ENCODE assay signal across 29 cellular contexts in genomic region chr10:44971935-44972792, GRCh38. TPM values are rescaled to one million over a fixed set of nuclear protein-coding genes. Genes with fewer than 3 reads are reported as not detected.
A peak's percentile ranks its signal among the peaks of the same experiment; 100 is the strongest.
DNase-seq lines count a peak whose midpoint lies in the region; ATAC-seq and TF ChIP-seq lines count a peak whose summit lies in the region.
"Had no signal": no experiment of that assay in that cellular context is flagged by ENCODE, and none has a peak within 500 bp of the region (broad histone marks: within the 10 kb centered on the region; RNA-seq: fewer than 3 reads in every experiment).

No MANE protein-coding gene starts in this region.

- H3K4me1 ChIP-seq in BLaER1, result peaks cover 76% of the 10 kb centered on the region
- H3K4me1 ChIP-seq in H9 (ENCODE audit: insufficient read depth, low read length), result peaks cover 10% of the 10 kb centered on the region
- peaks cover 0 to 77% (median 28%) of the 10 kb centered on the region in 3 donors for H3K4me1 ChIP-seq in gastroesophageal sphincter
- peaks cover 0 to 48% (median 41%) of the 10 kb centered on the region in 4 donors for H3K4me1 ChIP-seq in sigmoid colon

- no peak overlapping the region for H3K56ac ChIP-seq in H9 (ENCODE audit: insufficient read length, low read depth, low read length)

- DNase-seq in H9, result no peak
- peak; percentile 66 for DNase-seq in sigmoid colon
- DNase-seq in NCI-H510A treated with DMSO at 0.1 percent for 48 hours (lab: John Stamatoyannopoulos, UW), result no peak
- DNase-seq: activated CD4-positive, alpha-beta T cell treated with anti-CD3 and anti-CD28 coated beads, Interleukin-2, amount 50 U/mL, for 48 hours; activated CD4-positive, CD25-positive, alpha-beta regulatory T cell; activated naive CD4-positive, alpha-beta T cell treated with anti-CD3 and anti-CD28 coated beads, Interleukin-2, amount 10 ng/mL, durations not matched to agents 7 days and 5 days; brain microvascular endothelial cell; C1 segment of cervical spinal cord; Caco-2; effector memory CD4-positive, alpha-beta T cell; foreskin fibroblast; GF-D8; naive thymus-derived CD4-positive, alpha-beta T cell; NCI-H1092 treated with DMSO at 0.1 percent for 48 hours; NCI-H187 treated with DMSO at 0.1 percent for 48 hours; nucleus accumbens; SJCRH30; small intestine; stimulated activated CD4-positive, alpha-beta T cell treated with anti-CD3 and anti-CD28 coated beads, Interleukin-1b, Interleukin-23, amount 100 ng/mL, for 48 hours; stimulated activated CD8-positive, alpha-beta memory T cell treated with anti-CD3 and anti-CD28 coated beads, Interleukin-4, amount 100 ng/mL, for 48 hours; T-helper 1 cell had no signal

- H3K9me3 ChIP-seq in BLaER1 (no peaks in the 10 kb centered on the region), H9 (ENCODE audit: control insufficient read depth, low read depth, low read length) (no peaks in the 10 kb centered on the region), gastroesophageal sphincter (no peaks in the 10 kb centered on the region), sigmoid colon (no peaks in the 10 kb centered on the region)
- H3K9me3 ChIP-seq: Caco-2, Peyer's patch, SJCRH30 had no signal

- TF ChIP-seq POLR2A in gastroesophageal sphincter (IDR thresholded peaks at IDR 0.05) (peak in 1 of 2 donors; percentile 20), sigmoid colon (IDR thresholded peaks at IDR 0.05) (no peak)

- ATAC-seq in gastroesophageal sphincter, result no peak
- no peak for ATAC-seq in GM18511 (IDR thresholded peaks at IDR 0.05; ENCODE audit: unreplicated experiment)
- ATAC-seq in HG03432 (IDR thresholded peaks at IDR 0.05; ENCODE audit: unreplicated experiment), result no peak
- ATAC-seq: left colon; naive thymus-derived CD4-positive, alpha-beta T cell had no signal

- TF ChIP-seq CTCF in H9 (conservative IDR thresholded peaks at IDR 0.05), result no peak
- no peak for TF ChIP-seq CTCF in gastroesophageal sphincter (IDR thresholded peaks at IDR 0.05)
- TF ChIP-seq CTCF in sigmoid colon (IDR thresholded peaks at IDR 0.05), result no peak

- H2AFZ ChIP-seq in H9 (ENCODE audit: low read length), result no peak overlapping the region

- no peaks in the 10 kb centered on the region; a peak in 1 of 5 replicates for H3K9me3 Mint-ChIP-seq in H9
- H3K9me3 Mint-ChIP-seq: activated naive CD4-positive, alpha-beta T cell treated with anti-CD3 and anti-CD28 coated beads, Interleukin-2, amount 10 ng/mL, durations not matched to agents 7 days and 5 days; activated T-helper 1 cell treated with anti-CD3 and anti-CD28 coated beads, Interleukin-12 subunit alpha, Interleukin-12 subunit beta, Interleukin-2, Interleukin-4 antibody, amounts not matched to agents 30 ng/mL and 10 ng/mL and 1 ng/mL, durations not matched to agents 14 hours and 24 hours and 36 hours; type B pancreatic cell had no signal

- H4K20me1 ChIP-seq in BLaER1 (peaks cover 16% of the 10 kb centered on the region), H9 (ENCODE audit: control insufficient read depth, insufficient read depth, insufficient read length) (no peaks in the 10 kb centered on the region)

- TF ChIP-seq EP300 in gastroesophageal sphincter (IDR thresholded peaks at IDR 0.05) (no peak), sigmoid colon (IDR thresholded peaks at IDR 0.05) (no peak)

- no peak overlapping the region for H3K4me3 Mint-ChIP-seq in H9
- H3K4me3 Mint-ChIP-seq: activated naive CD4-positive, alpha-beta T cell treated with anti-CD3 and anti-CD28 coated beads, Interleukin-2, amount 10 ng/mL, durations not matched to agents 7 days and 5 days; activated T-helper 1 cell treated with anti-CD3 and anti-CD28 coated beads, Interleukin-12 subunit alpha, Interleukin-12 subunit beta, Interleukin-2, Interleukin-4 antibody, amounts not matched to agents 30 ng/mL and 10 ng/mL and 1 ng/mL, durations not matched to agents 14 hours and 24 hours and 36 hours; naive thymus-derived CD4-positive, alpha-beta T cell; type B pancreatic cell had no signal

- peaks cover 4% of the 10 kb centered on the region for H3K23me2 ChIP-seq in H9 (ENCODE audit: insufficient read length, low read depth, low read length, poor library complexity, severe bottlenecking)

- no peak overlapping the region for H3K14ac ChIP-seq in H9 (ENCODE audit: insufficient read depth, low read length)

- no peak overlapping the region for H2AK5ac ChIP-seq in H9 (ENCODE audit: insufficient read length, low read length)

- peak overlapping the region; percentile 82; the same call in 1 of the 2 replicates for H3K27ac ChIP-seq in BLaER1
- H3K27ac ChIP-seq in H9 (ENCODE audit: insufficient read length, low read depth, low read length), result no peak overlapping the region
- peak overlapping the region in 3 of 4 donors; percentile 90 to 94 (median 93) for H3K27ac ChIP-seq in gastroesophageal sphincter
- peak overlapping the region; percentile 31 to 92 (median 90) for H3K27ac ChIP-seq in sigmoid colon
- H3K27ac ChIP-seq: brain microvascular endothelial cell, SJCRH30 had no signal

- no peak overlapping the region for H2BK15ac ChIP-seq in H9 (ENCODE audit: low read depth, low read length)

- H3K23ac ChIP-seq in H9 (ENCODE audit: insufficient read length, low read depth, low read length), result no peak overlapping the region

- H4K91ac ChIP-seq in H9 (ENCODE audit: insufficient read length, low read depth, low read length), result no peak overlapping the region

- H3K4me3 ChIP-seq in BLaER1 (no peak overlapping the region), gastroesophageal sphincter (no peak overlapping the region), sigmoid colon (no peak overlapping the region)
- H3K4me3 ChIP-seq: Peyer's patch, SJCRH30 had no signal

- H3K18ac ChIP-seq in H9 (ENCODE audit: insufficient read length, low read depth, low read length), result no peak overlapping the region

- H3K9ac ChIP-seq in BLaER1 (peak overlapping the region; percentile 19; the same call in 1 of the 2 replicates), H9 (ENCODE audit: extremely low read depth, insufficient read length, low read length) (no peak overlapping the region)

- H3K27me3 Mint-ChIP-seq in H9 (ENCODE audit: low read depth), result peaks cover 3% of the 10 kb centered on the region; the same call in 1 of the 2 replicates
- H3K27me3 Mint-ChIP-seq: activated naive CD4-positive, alpha-beta T cell treated with anti-CD3 and anti-CD28 coated beads, Interleukin-2, amount 10 ng/mL, durations not matched to agents 7 days and 5 days; naive thymus-derived CD4-positive, alpha-beta T cell; type B pancreatic cell had no signal

- H3K27me3 ChIP-seq in BLaER1 (no peaks in the 10 kb centered on the region), H9 (ENCODE audit: insufficient read depth, low read length) (no peaks in the 10 kb centered on the region), gastroesophageal sphincter (no peaks in the 10 kb centered on the region), sigmoid colon (no peaks in the 10 kb centered on the region)
- H3K27me3 ChIP-seq: brain microvascular endothelial cell, Peyer's patch, SJCRH30 had no signal

- no peak overlapping the region for H3K4ac ChIP-seq in H9 (ENCODE audit: low read depth, low read length)

- H2BK120ac ChIP-seq in H9 (ENCODE audit: low read depth, low read length, poor library complexity, severe bottlenecking), result no peak overlapping the region

- no peak overlapping the region for H4K5ac ChIP-seq in H9 (ENCODE audit: insufficient read length, low read depth, low read length)

- H3T11ph ChIP-seq in H9 (ENCODE audit: low read length), result no peak overlapping the region

- peak overlapping the region in 2 of 3 experiments; percentile 44 to 46; a peak in 3 of 7 replicates for H3K27ac Mint-ChIP-seq in H9
- H3K27ac Mint-ChIP-seq: activated naive CD4-positive, alpha-beta T cell treated with anti-CD3 and anti-CD28 coated beads, Interleukin-2, amount 10 ng/mL, durations not matched to agents 7 days and 5 days; activated T-helper 1 cell treated with anti-CD3 and anti-CD28 coated beads, Interleukin-12 subunit alpha, Interleukin-12 subunit beta, Interleukin-2, Interleukin-4 antibody, amounts not matched to agents 30 ng/mL and 10 ng/mL and 1 ng/mL, durations not matched to agents 14 hours and 24 hours and 36 hours; type B pancreatic cell had no signal

- intact Hi-C loops in sigmoid colon (cut with DNase I), result no loop called here

- H3K79me1 ChIP-seq in H9 (ENCODE audit: insufficient read depth, low read depth, low read length, poor library complexity, severe bottlenecking), result no peaks in the 10 kb centered on the region

- no peak overlapping the region for H4K8ac ChIP-seq in H9 (replicated peaks; ENCODE audit: insufficient read length, low read depth, low read length)

- no CpG with 5 or more reads among the region's 12 CpGs for WGBS in H9 (ENCODE audit: extremely low coverage, insufficient read length, low lambda C conversion rate)
- WGBS in gastroesophageal sphincter (ENCODE audit: low coverage in 1 of 2), 2 donors, result 92 to 100% methylated on average over 2 of the region's 12 CpGs
- WGBS in sigmoid colon, 2 donors, result 97% methylated on average over 12 of the region's 12 CpGs

- H2BK12ac ChIP-seq in H9 (ENCODE audit: insufficient read length, low read depth, low read length), result no peak overlapping the region

- no peak overlapping the region for H2BK20ac ChIP-seq in H9 (ENCODE audit: low read depth, low read length, poor library complexity, severe bottlenecking)

- H3K4me2 ChIP-seq in BLaER1 (peak overlapping the region; percentile 98), H9 (ENCODE audit: insufficient read depth, insufficient read length, low read length) (no peak overlapping the region)

- H3K4me1 Mint-ChIP-seq in H9, result peaks cover 47% of the 10 kb centered on the region in 2 experiments

- H3K36me3 ChIP-seq in BLaER1 (peaks cover 41% of the 10 kb centered on the region), gastroesophageal sphincter (peaks cover 0 to 49% of the 10 kb centered on the region in 2 donors), sigmoid colon (peaks cover 7 to 44% (median 12%) of the 10 kb centered on the region in 4 donors)
- H3K36me3 ChIP-seq: brain microvascular endothelial cell had no signal

- H2BK5ac ChIP-seq in H9 (ENCODE audit: insufficient read length, low read length), result no peak overlapping the region

- no peaks in the 10 kb centered on the region for H3K79me2 ChIP-seq in H9 (ENCODE audit: insufficient read depth, low read length)

- H3K36me3 Mint-ChIP-seq in H9 (ENCODE audit: insufficient read depth in 1 of 3, low read depth in 3 of 3), result peaks cover 5 to 27% (median 16%) of the 10 kb centered on the region in 3 experiments; a peak in 5 of 7 replicates
- H3K36me3 Mint-ChIP-seq: activated naive CD4-positive, alpha-beta T cell treated with anti-CD3 and anti-CD28 coated beads, Interleukin-2, amount 10 ng/mL, durations not matched to agents 7 days and 5 days had no signal

RNA-seq across cellular contexts. Expression of gene DEPP1, which starts 6.4 kb away (rescaled TPM):
- 1.7 and 2.4 TPM in 2 replicates for total RNA-seq in H9 (2021)
- total RNA-seq in gastroesophageal sphincter, result 100 to 1,000 TPM in 2 of 4 donors, 10 to 100 TPM in 2; 48.3 to 428 (median 103) TPM
- 100 to 1,000 TPM in 1 of 4 donors, 10 to 100 TPM in 3; 47.8 to 294 (median 54.7) TPM for total RNA-seq in sigmoid colon
- 10 to 100 TPM; 16.0 to 58.3 (median 53.6) TPM for polyA plus RNA-seq in sigmoid colon

RNA-seq across cellular contexts. Expression of gene RASSF4, which starts 12.6 kb away (rescaled TPM):
- 11.3 and 11.5 TPM in 2 replicates for total RNA-seq in H9 (2021)
- 10 to 100 TPM; 23.5 to 57.7 (median 31.6) TPM for total RNA-seq in gastroesophageal sphincter
- total RNA-seq in sigmoid colon, result 10 to 100 TPM; 23.2 to 61.7 (median 45.2) TPM
- polyA plus RNA-seq in sigmoid colon, result 10 to 100 TPM in 2 of 3 donors, 1 to 10 TPM in 1; 7.8 to 23.2 (median 13.6) TPM

RNA-seq across cellular contexts. Expression of gene ZNF22, which starts 28.6 kb away (rescaled TPM):
- total RNA-seq in H9 (2021) (36.9 and 37.6 TPM in 2 replicates), gastroesophageal sphincter (10 to 100 TPM; 19.2 to 35.6 (median 27.1) TPM), sigmoid colon (10 to 100 TPM; 18.3 to 29.9 (median 24.0) TPM)
- 10 to 100 TPM; 12.9 to 16.8 (median 13.5) TPM for polyA plus RNA-seq in sigmoid colon

Comparison
In these comparisons a context has a peak if more than half of its experiments do, and no peak if none do; other contexts are left out.
1. RNA of gene DEPP1, which starts 6.4 kb away (total RNA-seq): 48.3 to 428 TPM in gastroesophageal sphincter and 47.8 to 294 TPM in sigmoid colon; 1.7 to 2.4 TPM in H9; every median in the first group is over 10 times any median in the second.